11 cellular contexts compared by ENCODE assay signal in the genomic region with DNA sequence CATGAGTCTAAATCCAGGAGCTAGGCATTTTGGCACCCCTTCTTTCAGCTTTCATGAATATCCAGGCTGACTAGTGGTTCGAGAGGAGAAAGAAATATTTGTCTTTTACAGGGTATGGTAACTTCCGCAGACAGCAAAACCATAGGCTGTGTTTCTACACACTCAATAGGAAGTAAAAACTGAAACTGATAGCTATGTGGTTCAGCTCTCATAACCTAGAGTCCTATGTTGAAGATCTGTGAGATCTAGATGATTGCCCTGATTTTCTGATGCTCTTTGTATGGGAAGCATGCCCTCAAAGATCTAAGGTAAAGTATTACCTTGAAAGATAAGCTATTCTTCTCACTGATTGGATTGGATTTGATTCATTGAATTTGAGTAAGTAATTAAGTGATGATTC.
DNase-seq lines count a peak whose midpoint lies in the region; ATAC-seq and TF ChIP-seq lines count a peak whose summit lies in the region.
"Had no signal": no experiment of that assay in that cellular context is flagged by ENCODE, and none has a peak within 500 bp of the region (broad histone marks: within the 10 kb centered on the region; RNA-seq: fewer than 3 reads in every experiment).

No MANE protein-coding gene starts in this region.

- H3K36me3 ChIP-seq in mucosa of descending colon (ENCODE audit: low read depth) (no peaks in the 10 kb centered on the region), smooth muscle cell (ENCODE audit: low read depth) (no peaks in the 10 kb centered on the region)
- H3K36me3 ChIP-seq: left lung, vagina had no signal

- no peaks in the 10 kb centered on the region for H3K9me3 ChIP-seq in mucosa of descending colon
- no peaks in the 10 kb centered on the region for H3K9me3 ChIP-seq in smooth muscle cell (replicated peaks; ENCODE audit: low read depth)
- H3K9me3 ChIP-seq: left lung, vagina had no signal

- H3K4me2 ChIP-seq in smooth muscle cell: no peak overlapping the region

- H3K4me1 ChIP-seq in mucosa of descending colon (ENCODE audit: low read depth): no peaks in the 10 kb centered on the region
- no peaks in the 10 kb centered on the region for H3K4me1 ChIP-seq in smooth muscle cell (ENCODE audit: low read depth)

- DNase-seq in NOMO-1 treated with DMSO at 0.1 percent for 48 hours (lab: John Stamatoyannopoulos, UW; ENCODE audit: unreplicated experiment) (peak; percentile 28), NOMO-1 treated with dmso at 0.1 percent for 144 hours (lab: John Stamatoyannopoulos, UW; ENCODE audit: unreplicated experiment) (no peak), mucosa of descending colon (no peak), smooth muscle cell (lab: John Stamatoyannopoulos, UW; ENCODE audit: unreplicated experiment) (no peak), iPS-NIHi11 (ENCODE audit: low spot score) (no peak), SIG-M5 treated with dmso at 0.1 percent for 504 hours (lab: John Stamatoyannopoulos, UW; ENCODE audit: unreplicated experiment) (no peak)
- DNase-seq: left lung had no signal

- intact Hi-C loops in mucosa of descending colon (cut with DNase I, micrococcal nuclease): no loop called here

- 57% methylated on average over 2 of the region's 2 CpGs for WGBS in smooth muscle cell (ENCODE audit: low lambda C conversion rate)

- no peaks in the 10 kb centered on the region for H4K20me1 ChIP-seq in smooth muscle cell (ENCODE audit: low read depth)

- no peaks in the 10 kb centered on the region for H3K79me2 ChIP-seq in smooth muscle cell (ENCODE audit: low read depth)

- no peaks in the 10 kb centered on the region for H3K27me3 ChIP-seq in smooth muscle cell (ENCODE audit: low read depth)
- H3K27me3 ChIP-seq: left lung, vagina had no signal

- no peak for TF ChIP-seq CTCF in mucosa of descending colon (IDR thresholded peaks at IDR 0.05)
- no peak for TF ChIP-seq CTCF in smooth muscle cell (IDR thresholded peaks at IDR 0.05; ENCODE audit: borderline replicate concordance, insufficient read depth, poor library complexity, severe bottlenecking)

- H2AFZ ChIP-seq in smooth muscle cell (ENCODE audit: low read depth): no peak overlapping the region

- H3K4me3 ChIP-seq in mucosa of descending colon (no peak overlapping the region), smooth muscle cell (no peak overlapping the region)
- H3K4me3 ChIP-seq: left lung, vagina had no signal

- ATAC-seq in GM21515 (IDR thresholded peaks at IDR 0.05; ENCODE audit: unreplicated experiment) (peak; percentile 100), HG03354 (IDR thresholded peaks at IDR 0.05; ENCODE audit: poor library complexity, severe bottlenecking, unreplicated experiment) (peak; percentile 100), mucosa of descending colon (peak; percentile 65)
- ATAC-seq: HCT116, left lung had no signal

- no peaks in the 10 kb centered on the region for H3F3A ChIP-seq in smooth muscle cell (ENCODE audit: low read depth)

- H3K9ac ChIP-seq in smooth muscle cell (ENCODE audit: low read depth): no peak overlapping the region

- no peak overlapping the region for H3K27ac ChIP-seq in smooth muscle cell (ENCODE audit: low read depth)
- H3K27ac ChIP-seq: vagina had no signal
